Comparison of ENCODE assay signal across 39 cellular contexts in the genomic region with DNA sequence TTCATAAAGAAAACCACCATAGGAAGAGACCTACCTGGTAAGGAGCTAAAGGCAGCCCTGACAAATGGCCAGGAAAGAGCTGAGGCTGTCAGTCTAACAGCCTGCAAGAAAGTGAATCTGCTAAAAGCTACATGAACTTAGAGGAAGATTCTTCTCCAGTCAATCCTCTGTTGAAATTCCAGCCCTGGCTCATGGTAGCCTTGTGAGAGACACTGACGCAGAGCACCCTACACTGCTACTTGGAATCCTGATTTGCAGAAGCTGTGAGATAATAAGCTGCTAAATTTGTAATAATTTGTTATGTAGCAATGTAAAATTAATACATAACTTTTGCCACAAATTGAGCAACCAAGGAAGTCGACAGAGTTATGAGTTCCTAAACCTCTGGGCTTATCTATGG.
"Had no signal": no experiment of that assay in that cellular context is flagged by ENCODE, and none has a peak within 500 bp of the region (broad histone marks: within the 10 kb centered on the region; RNA-seq: fewer than 3 reads in every experiment).

No MANE protein-coding gene starts in this region.

- H3K27me3 Mint-ChIP-seq: activated CD4-positive, alpha-beta T cell treated with anti-CD3 and anti-CD28 coated beads for 36 hours; activated CD4-positive, alpha-beta T cell treated with anti-CD3 and anti-CD28 coated beads, Interleukin-2, amount 10 ng/mL, durations not matched to agents 24 days and 14 days; activated CD8-positive, alpha-beta memory T cell treated with anti-CD3 and anti-CD28 coated beads, Interleukin-2, amount 10 ng/mL, durations not matched to agents 7 days and 5 days; activated naive CD8-positive, alpha-beta T cell treated with anti-CD3 and anti-CD28 coated beads for 36 hours; activated naive CD8-positive, alpha-beta T cell treated with anti-CD3 and anti-CD28 coated beads, Interleukin-2, amount 50 U/mL, for 24 hours; central memory CD8-positive, alpha-beta T cell; dendritic cell treated with granulocyte-macrophage colony-stimulating factor and Interleukin-4, amounts not matched to agents 40 ng/mL and 50 ng/mL, for 4 days; effector memory CD8-positive, alpha-beta T cell; T-helper 17 cell had no signal

- H3K27ac Mint-ChIP-seq: activated CD4-positive, alpha-beta memory T cell treated with anti-CD3 and anti-CD28 coated beads for 36 hours; activated CD4-positive, alpha-beta T cell treated with anti-CD3 and anti-CD28 coated beads for 36 hours; activated CD4-positive, alpha-beta T cell treated with anti-CD3 and anti-CD28 coated beads, Interleukin-2, amount 10 ng/mL, durations not matched to agents 24 days and 14 days; activated CD8-positive, alpha-beta memory T cell treated with anti-CD3 and anti-CD28 coated beads, Interleukin-2, amount 10 ng/mL, durations not matched to agents 7 days and 5 days; activated CD8-positive, alpha-beta T cell treated with anti-CD3 and anti-CD28 coated beads, Interleukin-2, amount 10 ng/mL, durations not matched to agents 7 days and 5 days; activated naive CD4-positive, alpha-beta T cell treated with anti-CD3 and anti-CD28 coated beads for 36 hours; activated naive CD4-positive, alpha-beta T cell treated with anti-CD3 and anti-CD28 coated beads, Interleukin-2, amount 50 U/mL, for 24 hours; activated naive CD8-positive, alpha-beta T cell treated with anti-CD3 and anti-CD28 coated beads for 36 hours; activated naive CD8-positive, alpha-beta T cell treated with anti-CD3 and anti-CD28 coated beads, Interleukin-2, amount 50 U/mL, for 24 hours; activated T-helper 1 cell treated with anti-CD3 and anti-CD28 coated beads, Interleukin-12 subunit alpha, Interleukin-12 subunit beta, Interleukin-2, Interleukin-4 antibody, amounts not matched to agents 30 ng/mL and 10 ng/mL and 1 ng/mL, durations not matched to agents 14 hours and 24 hours and 36 hours; activated T-helper 2 cell treated with anti-CD3 and anti-CD28 coated beads, Interferon-gamma antibody, Interleukin-2, Interleukin-4, amounts not matched to agents 10 μg/mL and 5 μg/mL and 100 μg/mL, durations not matched to agents 14 hours and 24 hours and 36 hours; dendritic cell treated with granulocyte-macrophage colony-stimulating factor and Interleukin-4, amounts not matched to agents 40 ng/mL and 50 ng/mL, for 4 days; effector memory CD8-positive, alpha-beta T cell; T-helper 17 cell; T-helper 2 cell treated with Interferon-gamma antibody and Interleukin-4, amounts not matched to agents 5 μg/mL and 100 μg/mL, for 36 hours had no signal

- H3K9me3 ChIP-seq: adrenal gland, esophagus squamous epithelium, gastrocnemius medialis had no signal

- H3K4me1 ChIP-seq: adrenal gland, esophagus squamous epithelium, gastrocnemius medialis had no signal

- DNase-seq: activated CD4-positive, alpha-beta memory T cell treated with anti-CD3 and anti-CD28 coated beads for 36 hours; activated CD4-positive, alpha-beta T cell treated with anti-CD3 and anti-CD28 coated beads for 36 hours; activated CD4-positive, alpha-beta T cell treated with anti-CD3 and anti-CD28 coated beads, Interleukin-2, amount 10 ng/mL, durations not matched to agents 24 days and 14 days; activated CD4-positive, CD25-positive, alpha-beta regulatory T cell; activated CD4-positive, CD25-positive, alpha-beta regulatory T cell treated with anti-CD3 and anti-CD28 coated beads, Interleukin-2, amount 50 U/mL, for 72 hours; activated CD8-positive, alpha-beta memory T cell treated with anti-CD3 and anti-CD28 coated beads, Interleukin-2, amount 10 ng/mL, durations not matched to agents 7 days and 5 days; activated CD8-positive, alpha-beta memory T cell treated with anti-CD3 and anti-CD28 coated beads, Interleukin-2, amount 50 U/mL, for 4 hours; activated CD8-positive, alpha-beta T cell treated with anti-CD3 and anti-CD28 coated beads, Interleukin-2, amount 10 ng/mL, durations not matched to agents 7 days and 5 days; activated effector memory CD4-positive, alpha-beta T cell treated with anti-CD3 and anti-CD28 coated beads, Interleukin-2, amount 50 U/mL, for 16 hours; activated naive CD4-positive, alpha-beta T cell treated with anti-CD3 and anti-CD28 coated beads for 36 hours; activated naive CD8-positive, alpha-beta T cell treated with anti-CD3 and anti-CD28 coated beads for 36 hours; activated naive CD8-positive, alpha-beta T cell treated with anti-CD3 and anti-CD28 coated beads, Interleukin-2, amount 50 U/mL, for 24 hours; activated T-cell treated with anti-CD3 and anti-CD28 coated beads, Interleukin-2, amount 50 U/mL, for 1 hour; activated T-cell treated with anti-CD3 and anti-CD28 coated beads, Interleukin-2, amount 50 U/mL, for 48 hours; anterior cingulate cortex; brain microvascular endothelial cell; dorsolateral prefrontal cortex; effector CD4-positive, alpha-beta T cell; effector memory CD8-positive, alpha-beta T cell; esophagus squamous epithelium; foreskin fibroblast; gastrocnemius medialis; glutamatergic neuron; T-helper 1 cell; T-helper 17 cell; T1000 had no signal

- H3K4me3 Mint-ChIP-seq: activated CD4-positive, alpha-beta memory T cell treated with anti-CD3 and anti-CD28 coated beads for 36 hours; activated CD4-positive, alpha-beta T cell treated with anti-CD3 and anti-CD28 coated beads for 36 hours; activated CD4-positive, alpha-beta T cell treated with anti-CD3 and anti-CD28 coated beads, Interleukin-2, amount 10 ng/mL, durations not matched to agents 24 days and 14 days; activated CD8-positive, alpha-beta memory T cell treated with anti-CD3 and anti-CD28 coated beads, Interleukin-2, amount 10 ng/mL, durations not matched to agents 7 days and 5 days; activated CD8-positive, alpha-beta T cell treated with anti-CD3 and anti-CD28 coated beads, Interleukin-2, amount 10 ng/mL, durations not matched to agents 7 days and 5 days; activated naive CD4-positive, alpha-beta T cell treated with anti-CD3 and anti-CD28 coated beads for 36 hours; activated naive CD4-positive, alpha-beta T cell treated with anti-CD3 and anti-CD28 coated beads, Interleukin-2, amount 50 U/mL, for 24 hours; activated naive CD8-positive, alpha-beta T cell treated with anti-CD3 and anti-CD28 coated beads for 36 hours; activated naive CD8-positive, alpha-beta T cell treated with anti-CD3 and anti-CD28 coated beads, Interleukin-2, amount 50 U/mL, for 24 hours; activated T-helper 1 cell treated with anti-CD3 and anti-CD28 coated beads, Interleukin-12 subunit alpha, Interleukin-12 subunit beta, Interleukin-2, Interleukin-4 antibody, amounts not matched to agents 30 ng/mL and 10 ng/mL and 1 ng/mL, durations not matched to agents 14 hours and 24 hours and 36 hours; central memory CD8-positive, alpha-beta T cell; dendritic cell treated with granulocyte-macrophage colony-stimulating factor and Interleukin-4, amounts not matched to agents 40 ng/mL and 50 ng/mL, for 4 days; effector memory CD8-positive, alpha-beta T cell; T-helper 17 cell; T-helper 2 cell treated with Interferon-gamma antibody and Interleukin-4, amounts not matched to agents 5 μg/mL and 100 μg/mL, for 36 hours had no signal

- H3K36me3 Mint-ChIP-seq: activated CD4-positive, alpha-beta memory T cell treated with anti-CD3 and anti-CD28 coated beads for 36 hours; activated CD8-positive, alpha-beta memory T cell treated with anti-CD3 and anti-CD28 coated beads, Interleukin-2, amount 10 ng/mL, durations not matched to agents 7 days and 5 days; activated naive CD4-positive, alpha-beta T cell treated with anti-CD3 and anti-CD28 coated beads, Interleukin-2, amount 50 U/mL, for 24 hours; activated naive CD8-positive, alpha-beta T cell treated with anti-CD3 and anti-CD28 coated beads for 36 hours had no signal

- FAIRE-seq: astrocyte, bronchial epithelial cell, endometrium, endothelial cell of umbilical vein had no signal

- H3K4me3 ChIP-seq: adrenal gland, coronary artery, dorsolateral prefrontal cortex, esophagus squamous epithelium, gastrocnemius medialis had no signal

- H3K36me3 ChIP-seq: adrenal gland, brain microvascular endothelial cell, esophagus squamous epithelium, gastrocnemius medialis had no signal

- H3K27ac ChIP-seq: adrenal gland, brain microvascular endothelial cell, coronary artery, dorsolateral prefrontal cortex, epithelial cell of prostate, esophagus squamous epithelium, gastrocnemius medialis had no signal

- H3K27me3 ChIP-seq: adrenal gland, brain microvascular endothelial cell, dorsolateral prefrontal cortex, esophagus squamous epithelium, gastrocnemius medialis had no signal

- H3K4me1 Mint-ChIP-seq: activated CD4-positive, alpha-beta T cell treated with anti-CD3 and anti-CD28 coated beads for 36 hours; activated CD4-positive, alpha-beta T cell treated with anti-CD3 and anti-CD28 coated beads, Interleukin-2, amount 10 ng/mL, durations not matched to agents 24 days and 14 days; activated CD8-positive, alpha-beta memory T cell treated with anti-CD3 and anti-CD28 coated beads, Interleukin-2, amount 10 ng/mL, durations not matched to agents 7 days and 5 days; activated naive CD4-positive, alpha-beta T cell treated with anti-CD3 and anti-CD28 coated beads, Interleukin-2, amount 50 U/mL, for 24 hours; activated naive CD8-positive, alpha-beta T cell treated with anti-CD3 and anti-CD28 coated beads for 36 hours; activated naive CD8-positive, alpha-beta T cell treated with anti-CD3 and anti-CD28 coated beads, Interleukin-2, amount 50 U/mL, for 24 hours; central memory CD8-positive, alpha-beta T cell; T-helper 17 cell had no signal

- H3K9me3 Mint-ChIP-seq: activated CD4-positive, alpha-beta memory T cell treated with anti-CD3 and anti-CD28 coated beads for 36 hours; activated CD4-positive, alpha-beta T cell treated with anti-CD3 and anti-CD28 coated beads, Interleukin-2, amount 10 ng/mL, durations not matched to agents 24 days and 14 days; activated naive CD4-positive, alpha-beta T cell treated with anti-CD3 and anti-CD28 coated beads for 36 hours; activated naive CD8-positive, alpha-beta T cell treated with anti-CD3 and anti-CD28 coated beads for 36 hours; activated naive CD8-positive, alpha-beta T cell treated with anti-CD3 and anti-CD28 coated beads, Interleukin-2, amount 50 U/mL, for 24 hours; activated T-helper 1 cell treated with anti-CD3 and anti-CD28 coated beads, Interleukin-12 subunit alpha, Interleukin-12 subunit beta, Interleukin-2, Interleukin-4 antibody, amounts not matched to agents 30 ng/mL and 10 ng/mL and 1 ng/mL, durations not matched to agents 14 hours and 24 hours and 36 hours; activated T-helper 2 cell treated with anti-CD3 and anti-CD28 coated beads, Interferon-gamma antibody, Interleukin-2, Interleukin-4, amounts not matched to agents 10 μg/mL and 5 μg/mL and 100 μg/mL, durations not matched to agents 14 hours and 24 hours and 36 hours; effector memory CD8-positive, alpha-beta T cell; T-helper 2 cell treated with Interferon-gamma antibody and Interleukin-4, amounts not matched to agents 5 μg/mL and 100 μg/mL, for 36 hours had no signal
